2 cellular contexts compared by ENCODE assay signal in the genomic region with DNA sequence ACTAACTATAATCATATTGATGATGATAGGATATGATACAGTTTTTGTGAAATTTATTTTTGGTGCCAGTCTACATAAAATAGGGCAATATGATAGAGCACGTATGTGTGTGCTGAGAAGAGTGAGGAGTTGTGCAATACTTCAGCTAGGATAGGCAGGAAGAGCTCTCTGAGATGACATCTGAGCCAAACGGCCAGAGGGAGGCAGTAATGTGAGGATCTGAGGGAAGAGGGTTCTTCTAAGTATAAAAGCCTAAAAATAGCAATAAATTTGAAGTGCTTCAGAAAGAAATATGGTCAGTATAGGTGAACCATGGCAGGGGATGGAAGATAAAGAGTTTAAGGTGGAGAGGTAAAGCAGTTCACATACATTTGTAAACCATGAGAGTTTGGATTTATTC.
TF ChIP-seq lines count a peak whose summit lies in the region.

No MANE protein-coding gene starts in this region.

TF ChIP-seq in SK-N-SH, 30 proteins besides CTCF, POLR2A, EP300 and RAD21:
- TF ChIP-seq IRF3 (IDR thresholded peaks at IDR 0.05; ENCODE audit: low read depth, low read length) (no peak), NRF1 (IDR thresholded peaks at IDR 0.05; ENCODE audit: low read depth, low read length) (no peak), JUND (IDR thresholded peaks at IDR 0.05) (no peak), CHD2 (IDR thresholded peaks at IDR 0.05; ENCODE audit: low read length, partially characterized antibody) (no peak)

TF ChIP-seq in SK-N-SH treated with all-trans-retinoic acid at 6 μM for 48 hours, 23 proteins besides CTCF, POLR2A, EP300 and RAD21 (continued from another document):
- TF ChIP-seq POU6F1 (CRISPR knock-in tag; IDR thresholded peaks at IDR 0.05; ENCODE audit: borderline replicate concordance, low read depth) (no peak), SNAI2 (CRISPR knock-in tag; IDR thresholded peaks at IDR 0.05) (no peak)
